ENCODE assay signal across 16 cellular contexts in the genomic region with DNA sequence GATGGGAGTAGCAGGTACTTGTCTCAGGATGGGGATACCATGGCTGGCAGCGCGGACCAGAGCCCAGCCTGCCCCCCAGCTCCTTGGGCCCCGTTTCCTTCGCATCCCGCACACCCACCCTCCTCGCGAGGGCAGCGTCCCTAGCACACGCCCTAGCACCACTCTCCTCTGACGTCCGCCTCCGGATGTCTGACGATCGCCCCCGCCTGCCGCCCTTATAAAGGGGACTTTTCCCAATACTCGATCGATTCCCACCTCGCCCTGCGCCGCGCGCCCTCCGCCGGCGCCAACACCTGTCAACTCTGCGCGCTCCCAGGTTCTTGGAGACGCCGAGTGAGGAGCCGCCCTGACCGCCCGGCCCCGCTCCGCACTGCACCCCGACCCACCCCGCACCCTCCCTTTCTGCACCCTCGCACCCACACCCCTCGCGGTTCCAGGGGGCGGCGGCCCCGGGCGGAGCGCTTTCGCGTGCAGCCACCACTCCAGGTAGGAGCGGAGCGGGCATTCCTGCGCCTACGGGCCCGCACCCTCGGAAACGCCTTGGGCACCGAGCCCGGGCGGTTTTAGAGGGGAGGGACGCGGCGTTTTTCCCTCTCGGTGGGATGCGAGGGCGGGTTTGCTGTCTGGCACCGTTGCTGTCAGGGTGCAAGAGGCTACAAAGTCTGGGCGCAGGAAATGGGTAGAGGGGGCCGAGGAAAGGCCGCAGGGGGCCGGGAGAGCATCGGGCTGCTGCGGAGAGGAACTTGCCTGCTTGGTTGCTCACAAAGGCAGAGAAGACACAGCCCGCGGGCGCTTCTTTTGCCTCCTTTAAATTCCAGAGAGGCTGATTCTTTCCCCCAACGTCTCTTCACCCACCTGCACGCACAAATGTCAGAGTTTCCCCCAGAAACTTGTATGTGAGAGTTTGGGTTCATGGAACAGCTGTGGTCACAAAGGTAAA. TPM values are rescaled to one million over a fixed set of nuclear protein-coding genes. Genes with fewer than 3 reads are reported as not detected.
DNase-seq lines count a peak whose midpoint lies in the region; ATAC-seq, FAIRE-seq and TF ChIP-seq lines count a peak whose summit lies in the region.
"Had no signal": no experiment of that assay in that cellular context is flagged by ENCODE, and none has a peak within 500 bp of the region (broad histone marks: within the 10 kb centered on the region; RNA-seq: fewer than 3 reads in every experiment).

A gene (plus strand): TSS at position 247 of the 940 bp plus-strand sequence. CDS start 1,632 bp downstream, outside the sequence.

- FAIRE-seq in urothelium cell line (lab: Jason Lieb, UNC) (no peak), HTR-8/SVneo (lab: Jason Lieb, UNC) (no peak)
- FAIRE-seq: D721Med had no signal

- H3K4me3 Mint-ChIP-seq in nephron progenitor cell (peak within 1 kb of the TSS; percentile 84), MCF 10A (ENCODE audit: unreplicated experiment) (no peak within 1 kb of the TSS)
- H3K4me3 Mint-ChIP-seq: activated T-cell treated with anti-CD3 and anti-CD28 coated beads, Interleukin-2, amount 50 U/mL, for 24 hours had no signal

- H3K4me1 ChIP-seq in esophagus muscularis mucosa = peaks cover 0 to 9% (median 7%) of the 10 kb centered on the region in 4 donors
- H3K4me1 ChIP-seq: uterus had no signal

- H3K36me3 ChIP-seq in esophagus muscularis mucosa = no peaks in the 10 kb centered on the region
- H3K36me3 ChIP-seq: uterus had no signal

- no peak for TF ChIP-seq EP300 in esophagus muscularis mucosa (IDR thresholded peaks at IDR 0.05)

- H3K9me3 Mint-ChIP-seq in nephron progenitor cell (no peaks in the 10 kb centered on the region), MCF 10A (ENCODE audit: unreplicated experiment) (no peaks in the 10 kb centered on the region)
- H3K9me3 Mint-ChIP-seq: activated T-cell treated with anti-CD3 and anti-CD28 coated beads, Interleukin-2, amount 50 U/mL, for 24 hours had no signal

- H3K27ac ChIP-seq in esophagus muscularis mucosa (replicated peaks in 1 of 4) = no peak within 1 kb of the TSS
- H3K27ac ChIP-seq: dorsolateral prefrontal cortex, uterus had no signal

- DNase-seq in left ventricle myocardium superior (peak; percentile 24), Right ventricle myocardium superior (no peak), esophagus muscularis mucosa (ENCODE audit: extremely low spot score) (no peak), nephron progenitor cell (peak; percentile 44), urothelium cell line (ENCODE audit: low spot score) (peak; percentile 12), MCF 10A (ENCODE audit: unreplicated experiment) (no peak), HTR-8/SVneo (ENCODE audit: insufficient read length, low spot score) (no peak), RKO (ENCODE audit: low spot score) (no peak)
- DNase-seq: activated CD4-positive, CD25-positive, alpha-beta regulatory T cell treated with anti-CD3 and anti-CD28 coated beads, Interleukin-2, amount 50 U/mL, for 72 hours; activated T-cell treated with anti-CD3 and anti-CD28 coated beads, Interleukin-2, amount 50 U/mL, for 24 hours; dorsolateral prefrontal cortex; left colon; NCI-H2029 treated with DMSO at 0.1 percent for 48 hours; uterus had no signal

- no TSS peak for BruUV-seq in MCF 10A (replicated peaks; lab: Mats Ljungman, UMichigan)

- H3K27me3 Mint-ChIP-seq in nephron progenitor cell (ENCODE audit: low read depth, poor library complexity) = peaks cover 69% of the 10 kb centered on the region
- H3K27me3 Mint-ChIP-seq in MCF 10A (ENCODE audit: insufficient read depth, unreplicated experiment) = no peaks in the 10 kb centered on the region

- POLR2A ChIA-PET in MCF 10A (lab: Yijun Ruan, JAX) = no interaction called here

- ATAC-seq in left ventricle myocardium superior (no peak), Right ventricle myocardium superior (ENCODE audit: poor library complexity) (no peak)
- ATAC-seq: left colon had no signal

- H3K4me1 Mint-ChIP-seq in nephron progenitor cell = peaks cover 10% of the 10 kb centered on the region
- H3K4me1 Mint-ChIP-seq in MCF 10A (ENCODE audit: insufficient read depth, unreplicated experiment) = no peaks in the 10 kb centered on the region

- CTCF ChIA-PET in MCF 10A (lab: Yijun Ruan, JAX) = no interaction called here

- intact Hi-C loops in left ventricle myocardium superior (cut with micrococcal nuclease) (no loop called here), Right ventricle myocardium superior (cut with DNase I) (no loop called here), esophagus muscularis mucosa (cut with DNase I) (no loop called here), MCF 10A (cut with micrococcal nuclease) (no loop called here)

- peak within 1 kb of the TSS; percentile 31 to 46 (median 36) for H3K4me3 ChIP-seq in esophagus muscularis mucosa
- H3K4me3 ChIP-seq: uterus had no signal

- WGBS in esophagus muscularis mucosa = 6% methylated on average over 58 of the region's 75 CpGs

- H3K36me3 Mint-ChIP-seq in nephron progenitor cell (ENCODE audit: low read depth) (no peaks in the 10 kb centered on the region), MCF 10A (ENCODE audit: insufficient read depth, unreplicated experiment) (peaks cover 5% of the 10 kb centered on the region)

- H3K27ac Mint-ChIP-seq in nephron progenitor cell (no peak within 1 kb of the TSS), MCF 10A (ENCODE audit: low read depth, unreplicated experiment) (no peak within 1 kb of the TSS)
- H3K27ac Mint-ChIP-seq: activated T-cell treated with anti-CD3 and anti-CD28 coated beads, Interleukin-2, amount 50 U/mL, for 24 hours had no signal

- TF ChIP-seq CTCF in esophagus muscularis mucosa (IDR thresholded peaks at IDR 0.05) (no peak), nephron progenitor cell (IDR thresholded peaks at IDR 0.05) (no peak), MCF 10A (IDR thresholded peaks at IDR 0.05; ENCODE audit: unreplicated experiment) (no peak)

- H3K27me3 ChIP-seq in esophagus muscularis mucosa = peaks cover 0 to 29% (median 6%) of the 10 kb centered on the region in 4 donors

- no peaks in the 10 kb centered on the region for H3K9me3 ChIP-seq in esophagus muscularis mucosa
- H3K9me3 ChIP-seq: uterus had no signal

- no peak for TF ChIP-seq POLR2A in esophagus muscularis mucosa (IDR thresholded peaks at IDR 0.05; ENCODE audit: low read depth)

RNA-seq across cellular contexts. Expression of the gene that starts here (rescaled TPM):
- total RNA-seq in left ventricle myocardium superior (0.07 TPM), Right ventricle myocardium superior (0.19 TPM), esophagus muscularis mucosa (1 to 10 TPM; 1.1 to 3.0 (median 1.8) TPM), MCF 10A (2022) (not detected in 2 replicates)
- total RNA-seq: OCI-LY7 had no signal

Comparison
In these comparisons a context has a peak if more than half of its experiments do, and no peak if none do; other contexts are left out.
1. Peak in DNase-seq in left ventricle myocardium superior; RNA of the gene not detected or under 1 TPM.
2. DNase-seq: peak in nephron progenitor cell (single experiment) and urothelium cell line (single experiment); none in Right ventricle myocardium superior (single experiment), esophagus muscularis mucosa (single experiment), MCF 10A (single experiment), HTR-8/SVneo (single experiment) and RKO (single experiment).